ENCODE assay signal across 9 cellular contexts in genomic region chr3:158053386-158053785, GRCh38. TPM values are rescaled to one million over a fixed set of nuclear protein-coding genes. Genes with fewer than 3 reads are reported as not detected.
"Had no signal": no experiment of that assay in that cellular context is flagged by ENCODE, and none has a peak within 500 bp of the region (broad histone marks: within the 10 kb centered on the region; RNA-seq: fewer than 3 reads in every experiment).

No MANE protein-coding gene starts in this region.

- H3K4me2 ChIP-seq: GM23338 had no signal

- H2AFZ ChIP-seq: GM23338 had no signal

- DNase-seq: H9, HCEC 1CT, IMR-90 had no signal

- FAIRE-seq: H1, H54, HTR-8/SVneo, K562 had no signal

- H3K4me3 ChIP-seq: GM23338, K562 had no signal

RNA-seq across cellular contexts. Expression of gene SHOX2, which starts 52.8 kb away (rescaled TPM):
- total RNA-seq: H9, HT-29 had no signal
